In the genomic region with DNA sequence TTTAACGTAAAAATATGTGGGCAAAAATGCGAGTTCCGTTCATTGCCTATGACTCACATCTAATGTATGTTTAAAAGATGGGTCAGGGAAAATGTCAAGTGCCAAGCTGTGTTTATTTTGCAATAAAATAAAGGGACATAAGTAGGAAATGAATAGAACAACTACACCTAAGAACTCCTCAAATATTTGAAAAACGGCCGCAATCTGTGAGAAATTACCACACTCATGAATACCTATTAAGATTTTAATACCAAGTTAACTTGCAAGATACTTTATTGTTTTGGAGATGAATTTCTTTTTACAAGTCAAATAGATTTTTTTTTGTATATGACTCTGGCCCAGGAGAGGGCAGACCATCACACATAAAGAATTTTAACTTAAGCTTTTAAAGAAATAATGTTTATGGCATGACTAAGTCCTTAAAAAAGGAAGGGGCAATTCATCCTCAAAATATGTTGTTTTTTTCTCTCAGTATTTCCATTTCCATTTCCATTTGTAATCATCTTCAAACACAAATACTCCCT, we compare ENCODE assay signal across 10 cellular contexts.
A peak's percentile ranks its signal among the peaks of the same experiment; 100 is the strongest.
DNase-seq lines count a peak whose midpoint lies in the region; ATAC-seq and TF ChIP-seq lines count a peak whose summit lies in the region.
"Had no signal": no experiment of that assay in that cellular context is flagged by ENCODE, and none has a peak within 500 bp of the region (broad histone marks: within the 10 kb centered on the region; RNA-seq: fewer than 3 reads in every experiment).

No MANE protein-coding gene starts in this region.

- H3K9me3 Mint-ChIP-seq in activated T-helper 2 cell treated with anti-CD3 and anti-CD28 coated beads, Interferon-gamma antibody, Interleukin-2, Interleukin-4, amounts not matched to agents 10 μg/mL and 5 μg/mL and 100 μg/mL, durations not matched to agents 14 hours and 24 hours and 36 hours = no peaks in the 10 kb centered on the region
- H3K9me3 Mint-ChIP-seq in activated naive CD4-positive, alpha-beta T cell treated with anti-CD3 and anti-CD28 coated beads, Interleukin-2, amount 10 ng/mL, durations not matched to agents 7 days and 5 days = no peaks in the 10 kb centered on the region

- no peak for TF ChIP-seq POLR2A in GM18505 (IDR thresholded peaks at IDR 0.05; ENCODE audit: borderline replicate concordance, extremely low read depth, insufficient read depth, insufficient read length)

- no peak for ATAC-seq in GM18505 (IDR thresholded peaks at IDR 0.05; ENCODE audit: unreplicated experiment)
- ATAC-seq: Right ventricle myocardium inferior had no signal

- CTCF ChIA-PET in activated naive CD4-positive, alpha-beta T cell treated with anti-CD3 and anti-CD28 coated beads, Interleukin-2, amount 10 ng/mL, durations not matched to agents 7 days and 5 days (lab: Charles Lee) = interaction anchor here (1.8 kb wide), 1 partner anchor 446 kb away, joined by 6 read pairs; no protein-coding TSS in a partner anchor

- H3K27me3 Mint-ChIP-seq in activated T-helper 2 cell treated with anti-CD3 and anti-CD28 coated beads, Interferon-gamma antibody, Interleukin-2, Interleukin-4, amounts not matched to agents 10 μg/mL and 5 μg/mL and 100 μg/mL, durations not matched to agents 14 hours and 24 hours and 36 hours (ENCODE audit: low read depth) = peaks cover 7% of the 10 kb centered on the region
- H3K27me3 Mint-ChIP-seq in activated naive CD4-positive, alpha-beta T cell treated with anti-CD3 and anti-CD28 coated beads, Interleukin-2, amount 10 ng/mL, durations not matched to agents 7 days and 5 days = peaks cover 11% of the 10 kb centered on the region

- H3K4me3 ChIP-seq in SJSA1 = no peak overlapping the region

- no peak overlapping the region for H3K27ac Mint-ChIP-seq in activated T-helper 2 cell treated with anti-CD3 and anti-CD28 coated beads, Interferon-gamma antibody, Interleukin-2, Interleukin-4, amounts not matched to agents 10 μg/mL and 5 μg/mL and 100 μg/mL, durations not matched to agents 14 hours and 24 hours and 36 hours
- no peak overlapping the region for H3K27ac Mint-ChIP-seq in activated naive CD4-positive, alpha-beta T cell treated with anti-CD3 and anti-CD28 coated beads, Interleukin-2, amount 10 ng/mL, durations not matched to agents 7 days and 5 days

- no peak overlapping the region for H3K4me3 Mint-ChIP-seq in activated T-helper 2 cell treated with anti-CD3 and anti-CD28 coated beads, Interferon-gamma antibody, Interleukin-2, Interleukin-4, amounts not matched to agents 10 μg/mL and 5 μg/mL and 100 μg/mL, durations not matched to agents 14 hours and 24 hours and 36 hours (ENCODE audit: low read depth)
- H3K4me3 Mint-ChIP-seq in activated naive CD4-positive, alpha-beta T cell treated with anti-CD3 and anti-CD28 coated beads, Interleukin-2, amount 10 ng/mL, durations not matched to agents 7 days and 5 days = no peak overlapping the region

- H3K4me1 ChIP-seq in SJSA1 (replicated peaks) = peaks cover 30% of the 10 kb centered on the region

- intact Hi-C loops in activated T-helper 2 cell treated with anti-CD3 and anti-CD28 coated beads, Interferon-gamma antibody, Interleukin-2, Interleukin-4, amounts not matched to agents 10 μg/mL and 5 μg/mL and 100 μg/mL, durations not matched to agents 14 hours and 24 hours and 36 hours (cut with micrococcal nuclease) = no loop called here

- no peaks in the 10 kb centered on the region for H3K27me3 ChIP-seq in SJSA1 (replicated peaks)
- H3K27me3 ChIP-seq: neutrophil had no signal

- H3K9me3 ChIP-seq in SJSA1 (replicated peaks) = no peaks in the 10 kb centered on the region
- H3K9me3 ChIP-seq: neutrophil had no signal

- DNase-seq in ACHN (peak; percentile 44), HS-5 (ENCODE audit: low read depth) (peak; percentile 91), SJSA1 (ENCODE audit: low read depth in 1 of 2, low spot score in 2 of 2) (peak; percentile 51 to 94), foreskin melanocyte (peak; percentile 46)
- no peak for DNase-seq in activated T-helper 2 cell treated with anti-CD3 and anti-CD28 coated beads, Interferon-gamma antibody, Interleukin-2, Interleukin-4, amounts not matched to agents 10 μg/mL and 5 μg/mL and 100 μg/mL, durations not matched to agents 14 hours and 24 hours and 36 hours (ENCODE audit: low spot score)
- no peak for DNase-seq in activated naive CD4-positive, alpha-beta T cell treated with anti-CD3 and anti-CD28 coated beads, Interleukin-2, amount 10 ng/mL, durations not matched to agents 7 days and 5 days
- no peak for DNase-seq in activated CD4-positive, alpha-beta T cell treated with anti-CD3 and anti-CD28 coated beads, Interleukin-2, amount 50 U/mL, for 1 hour

- peak overlapping the region; percentile 88 for H3K27ac ChIP-seq in SJSA1
- H3K27ac ChIP-seq: neutrophil had no signal

- H3K36me3 ChIP-seq in SJSA1 = no peaks in the 10 kb centered on the region
- H3K36me3 ChIP-seq: neutrophil had no signal

- in situ Hi-C loops in ACHN (cut with HindIII; ENCODE audit: low pct_ligation_motif_present, low pct_unique_long_range_greater_than_20kb, low sequenced_read_pairs) = no loop called here

- H3K4me1 Mint-ChIP-seq in activated T-helper 2 cell treated with anti-CD3 and anti-CD28 coated beads, Interferon-gamma antibody, Interleukin-2, Interleukin-4, amounts not matched to agents 10 μg/mL and 5 μg/mL and 100 μg/mL, durations not matched to agents 14 hours and 24 hours and 36 hours (ENCODE audit: low read depth) = no peaks in the 10 kb centered on the region
- H3K4me1 Mint-ChIP-seq in activated naive CD4-positive, alpha-beta T cell treated with anti-CD3 and anti-CD28 coated beads, Interleukin-2, amount 10 ng/mL, durations not matched to agents 7 days and 5 days = no peaks in the 10 kb centered on the region

- no peaks in the 10 kb centered on the region for H3K36me3 Mint-ChIP-seq in activated T-helper 2 cell treated with anti-CD3 and anti-CD28 coated beads, Interferon-gamma antibody, Interleukin-2, Interleukin-4, amounts not matched to agents 10 μg/mL and 5 μg/mL and 100 μg/mL, durations not matched to agents 14 hours and 24 hours and 36 hours (ENCODE audit: low read depth)
- H3K36me3 Mint-ChIP-seq in activated naive CD4-positive, alpha-beta T cell treated with anti-CD3 and anti-CD28 coated beads, Interleukin-2, amount 10 ng/mL, durations not matched to agents 7 days and 5 days = no peaks in the 10 kb centered on the region

Comparison
In these comparisons a context has a peak if more than half of its experiments do, and no peak if none do; other contexts are left out.
1. DNase-seq: peak in ACHN (single experiment), HS-5 (single experiment), SJSA1 (2 of 2) and foreskin melanocyte (single experiment); none in activated T-helper 2 cell treated with anti-CD3 and anti-CD28 coated beads, Interferon-gamma antibody, Interleukin-2, Interleukin-4, amounts not matched to agents 10 μg/mL and 5 μg/mL and 100 μg/mL, durations not matched to agents 14 hours and 24 hours and 36 hours (single experiment), activated naive CD4-positive, alpha-beta T cell treated with anti-CD3 and anti-CD28 coated beads, Interleukin-2, amount 10 ng/mL, durations not matched to agents 7 days and 5 days (single experiment) and activated CD4-positive, alpha-beta T cell treated with anti-CD3 and anti-CD28 coated beads, Interleukin-2, amount 50 U/mL, for 1 hour (single experiment).